1 cellular context compared by ENCODE assay signal in the genomic region with DNA sequence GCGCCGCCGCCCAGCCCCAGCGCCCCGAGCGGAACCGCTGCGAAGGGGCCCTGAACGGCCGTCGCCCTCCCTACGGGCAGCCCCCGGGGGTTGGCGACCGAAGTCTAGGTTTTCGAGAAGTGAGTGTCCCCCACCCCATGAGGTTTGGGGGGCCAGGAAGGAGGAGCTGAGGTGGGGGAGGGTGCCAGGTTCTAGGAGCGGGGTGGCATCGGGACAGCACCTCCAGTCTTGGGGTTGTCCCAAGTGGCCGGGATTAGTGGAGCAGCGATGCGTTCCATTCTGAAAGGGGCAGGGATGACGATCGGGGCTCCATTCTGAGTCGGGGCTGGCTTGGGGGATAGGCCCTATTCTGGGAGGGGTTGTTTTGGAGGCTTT.
TF ChIP-seq lines count a peak whose summit lies in the region.

No MANE protein-coding gene starts in this region.

TF ChIP-seq in liver, 16 proteins besides CTCF, POLR2A, EP300 and RAD21 (continued from another document):
- TF ChIP-seq, protein P1, sequence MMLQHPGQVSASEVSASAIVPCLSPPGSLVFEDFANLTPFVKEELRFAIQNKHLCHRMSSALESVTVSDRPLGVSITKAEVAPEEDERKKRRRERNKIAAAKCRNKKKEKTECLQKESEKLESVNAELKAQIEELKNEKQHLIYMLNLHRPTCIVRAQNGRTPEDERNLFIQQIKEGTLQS (IDR thresholded peaks at IDR 0.05), result no peak
- no peak for TF ChIP-seq FOXA2 (IDR thresholded peaks at IDR 0.05)
- TF ChIP-seq HNF4A (conservative IDR thresholded peaks at IDR 0.05), result no peak
TF ChIP-seq in liver: peak in this region for 0.
